ENCODE assay signal across 8 cellular contexts in genomic region chr21:45982256-45982757, GRCh38. TPM values are rescaled to one million over a fixed set of nuclear protein-coding genes. Genes with fewer than 3 reads are reported as not detected.
DNase-seq lines count a peak whose midpoint lies in the region; ATAC-seq and TF ChIP-seq lines count a peak whose summit lies in the region.

No MANE protein-coding gene starts in this region.

- intact Hi-C loops in heart right ventricle (cut with DNase I): loop anchor here in 3 of 10 donors (5.0 to 10.0 kb wide), 3 partner anchors 45 to 75 kb away; no protein-coding TSS in a partner anchor

- H3K27ac ChIP-seq in heart right ventricle: peak overlapping the region; percentile 64 to 92 (median 89)

- TF ChIP-seq CTCF in WI38 (IDR thresholded peaks at IDR 0.05; ENCODE audit: low read depth, low read length): no peak
- TF ChIP-seq CTCF in heart right ventricle (IDR thresholded peaks at IDR 0.05): no peak
- no peak for TF ChIP-seq CTCF in retinal pigment epithelial cell (conservative IDR thresholded peaks at IDR 0.05; ENCODE audit: low read depth, low read length)

- WGBS in heart right ventricle, 2 donors: 2 to 11% methylated on average over 31 to 32 of the region's 32 CpGs

- H3K4me3 ChIP-seq in WI38 (ENCODE audit: low read depth, low read length) (peak overlapping the region; percentile 72), heart right ventricle (peak overlapping the region; percentile 51 to 100 (median 96)), retinal pigment epithelial cell (ENCODE audit: low read length) (peak overlapping the region; percentile 59)

- H3K4me1 ChIP-seq in heart right ventricle: peaks cover 0 to 57% (median 13%) of the 10 kb centered on the region in 9 donors

- peak; percentile 0 to 25 (median 16) for ATAC-seq in heart right ventricle

- H3K27me3 ChIP-seq in heart right ventricle: peaks cover 0 to 17% (median 0%) of the 10 kb centered on the region in 7 donors

- peaks cover 0 to 38% (median 28%) of the 10 kb centered on the region in 9 donors for H3K36me3 ChIP-seq in heart right ventricle

- H3K9me3 ChIP-seq in heart right ventricle: no peaks in the 10 kb centered on the region

- DNase-seq in ELF-1 (ENCODE audit: low read depth, low spot score) (peak; percentile 37), heart right ventricle (peak in 1 of 2 donors; percentile 36), retinal pigment epithelial cell (ENCODE audit: low read depth) (no peak), nucleus accumbens (lab: John Stamatoyannopoulos, UW) (no peak), Ammon's horn (ENCODE audit: low spot score) (no peak), amniotic stem cell (lab: John Stamatoyannopoulos, UW) (no peak), NCI-H2029 (lab: John Stamatoyannopoulos, UW) (no peak)

RNA-seq across cellular contexts. Expression of gene COL6A1, which starts 0.7 kb away (rescaled TPM):
- total RNA-seq in heart right ventricle: 100 to 1,000 TPM in 5 of 10 donors, 10 to 100 TPM in 5; 71.9 to 260 (median 100) TPM
- polyA plus RNA-seq in heart right ventricle: 100 to 1,000 TPM; 209 to 388 TPM
